ENCODE assay signal across 9 cellular contexts in the genomic region with DNA sequence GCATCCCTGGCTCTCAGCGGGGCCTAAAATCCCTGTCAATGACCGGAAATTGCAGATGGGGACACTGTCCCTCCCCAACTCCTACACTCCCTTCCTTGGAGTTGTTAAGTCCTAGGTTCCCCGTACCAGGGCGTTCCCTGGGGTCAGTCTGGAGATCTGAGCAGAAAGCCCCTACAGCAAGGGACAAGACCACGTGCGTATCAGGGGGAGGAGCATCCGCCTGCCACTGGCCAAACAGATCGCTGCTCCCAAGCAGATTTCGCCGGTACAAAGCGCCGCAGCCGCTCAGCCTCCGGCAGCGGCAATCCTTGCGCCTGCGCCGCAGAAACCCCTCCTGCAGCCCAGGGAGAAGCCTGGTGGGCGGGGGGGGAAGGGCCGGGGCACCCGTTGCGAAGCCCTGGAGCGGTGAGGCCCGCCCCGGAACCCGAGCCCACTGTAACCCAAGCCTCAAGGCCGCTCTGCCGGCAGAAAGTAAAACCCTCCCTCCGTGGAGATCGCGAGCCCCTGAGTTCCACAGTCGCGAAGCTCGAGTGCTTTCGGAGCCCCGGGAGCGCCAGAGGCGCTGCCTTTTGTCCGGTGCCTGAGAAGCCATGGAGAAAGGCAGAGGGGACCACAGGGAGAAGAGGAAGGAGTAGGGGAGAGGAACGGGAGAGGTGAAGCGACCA.
DNase-seq lines count a peak whose midpoint lies in the region; ATAC-seq and FAIRE-seq lines count a peak whose summit lies in the region.
"Had no signal": no experiment of that assay in that cellular context is flagged by ENCODE, and none has a peak within 500 bp of the region (broad histone marks: within the 10 kb centered on the region; RNA-seq: fewer than 3 reads in every experiment).

No MANE protein-coding gene starts in this region.

- peak; percentile 11 for DNase-seq in stimulated activated CD4-positive, alpha-beta T cell treated with anti-CD3 and anti-CD28 coated beads, Interleukin-15, amount 100 ng/mL, for 24 hours
- no peak for DNase-seq in stimulated activated CD4-positive, alpha-beta T cell treated with anti-CD3 and anti-CD28 coated beads, Interleukin-4, amount 100 ng/mL, for 4 hours
- DNase-seq in SHP77 treated with DMSO at 0.1 percent for 48 hours (lab: John Stamatoyannopoulos, UW), result peak; percentile 61
- DNase-seq in iPS-NIHi11 (ENCODE audit: low spot score), result peak; percentile 85
- DNase-seq in HTR-8/SVneo (ENCODE audit: insufficient read length, low spot score), result no peak
- DNase-seq in stimulated activated CD4-positive, alpha-beta T cell treated with anti-CD3 and anti-CD28 coated beads, Interleukin-4, amount 100 ng/mL, for 24 hours, result no peak

- no peak for FAIRE-seq in HTR-8/SVneo (lab: Jason Lieb, UNC)

- ATAC-seq in HG02763 (IDR thresholded peaks at IDR 0.05; ENCODE audit: unreplicated experiment) (no peak), GM18498 (IDR thresholded peaks at IDR 0.05; ENCODE audit: unreplicated experiment) (no peak)
- ATAC-seq: stimulated activated effector memory CD8-positive, alpha-beta T cell treated with anti-CD3 and anti-CD28 coated beads, Interleukin-12 subunit alpha, Interleukin-12 subunit beta, amount 100 ng/mL, for 72 hours had no signal

Comparison
In these comparisons a context has a peak if more than half of its experiments do, and no peak if none do; other contexts are left out.
1. DNase-seq: peak in stimulated activated CD4-positive, alpha-beta T cell treated with anti-CD3 and anti-CD28 coated beads, Interleukin-15, amount 100 ng/mL, for 24 hours (single experiment), SHP77 treated with DMSO at 0.1 percent for 48 hours (single experiment) and iPS-NIHi11 (single experiment); none in stimulated activated CD4-positive, alpha-beta T cell treated with anti-CD3 and anti-CD28 coated beads, Interleukin-4, amount 100 ng/mL, for 4 hours (0 of 2), HTR-8/SVneo (single experiment) and stimulated activated CD4-positive, alpha-beta T cell treated with anti-CD3 and anti-CD28 coated beads, Interleukin-4, amount 100 ng/mL, for 24 hours (single experiment).